Comparison of ENCODE assay signal across 26 cellular contexts in genomic region chr1:25427696-25428095, GRCh38. TPM values are rescaled to one million over a fixed set of nuclear protein-coding genes. Genes with fewer than 3 reads are reported as not detected.
"Had no signal": no experiment of that assay in that cellular context is flagged by ENCODE, and none has a peak within 500 bp of the region (broad histone marks: within the 10 kb centered on the region; RNA-seq: fewer than 3 reads in every experiment).

No MANE protein-coding gene starts in this region.

- H3K4me3 Mint-ChIP-seq: activated B cell treated with CpG ODN at 0.5 μM for 24 hours; activated CD4-positive, alpha-beta T cell treated with anti-CD3 and anti-CD28 coated beads for 36 hours; activated naive CD4-positive, alpha-beta T cell treated with anti-CD3 and anti-CD28 coated beads for 36 hours; endodermal cell; mesothelial cell of epicardium; stimulated activated naive CD8-positive, alpha-beta T cell treated with anti-CD3 and anti-CD28 coated beads, Interleukin-15, Interleukin-2, amounts not matched to agents 100 ng/mL and 50 ng/mL, for 24 hours; T-helper 1 cell treated with Interleukin-12 subunit alpha and Interleukin-12 subunit beta and Interleukin-4 antibody, amounts not matched to agents 30 μg/mL and 1 μg/mL, for 36 hours had no signal

- DNase-seq: activated B cell treated with CpG ODN at 0.5 μM for 24 hours; activated CD4-positive, alpha-beta T cell treated with anti-CD3 and anti-CD28 coated beads for 36 hours; activated CD4-positive, alpha-beta T cell treated with anti-CD3 and anti-CD28 coated beads, Interleukin-2, amount 50 U/mL, for 4 hours; activated naive CD4-positive, alpha-beta T cell treated with anti-CD3 and anti-CD28 coated beads for 36 hours; activated T-cell treated with anti-CD3 and anti-CD28 coated beads, Interleukin-2, amount 50 U/mL, for 48 hours; colonic mucosa; endodermal cell; foreskin melanocyte; glutamatergic neuron; immature natural killer cell; left ventricle myocardium inferior; naive thymus-derived CD8-positive, alpha-beta T cell; ovary; right cardiac atrium; stimulated activated CD4-positive, alpha-beta T cell treated with anti-CD3 and anti-CD28 coated beads, Interleukin-12 subunit alpha, Interleukin-12 subunit beta, amount 100 ng/mL, for 4 hours; stimulated activated CD4-positive, alpha-beta T cell treated with anti-CD3 and anti-CD28 coated beads, Interleukin-4, amount 100 ng/mL, for 4 hours; substantia nigra; T1000; tibial artery had no signal

- H3K27me3 Mint-ChIP-seq: activated B cell treated with CpG ODN at 0.5 μM for 24 hours; activated CD4-positive, alpha-beta T cell treated with anti-CD3 and anti-CD28 coated beads for 36 hours; stimulated activated naive CD8-positive, alpha-beta T cell treated with anti-CD3 and anti-CD28 coated beads, Interleukin-15, Interleukin-2, amounts not matched to agents 100 ng/mL and 50 ng/mL, for 24 hours had no signal

- H3K4me2 ChIP-seq: hepatocyte had no signal

- H3K9me3 ChIP-seq: breast epithelium, colonic mucosa, left ventricle myocardium inferior, neutrophil, ovary, tibial artery had no signal

- H3K36me3 Mint-ChIP-seq: immature natural killer cell; mesothelial cell of epicardium; naive thymus-derived CD8-positive, alpha-beta T cell had no signal

- H3K27ac Mint-ChIP-seq: activated B cell treated with CpG ODN at 0.5 μM for 24 hours; activated CD4-positive, alpha-beta T cell treated with anti-CD3 and anti-CD28 coated beads for 36 hours; activated naive CD4-positive, alpha-beta T cell treated with anti-CD3 and anti-CD28 coated beads for 36 hours; endodermal cell; mesothelial cell of epicardium; stimulated activated naive CD8-positive, alpha-beta T cell treated with anti-CD3 and anti-CD28 coated beads, Interleukin-15, Interleukin-2, amounts not matched to agents 100 ng/mL and 50 ng/mL, for 24 hours; T-helper 1 cell treated with Interleukin-12 subunit alpha and Interleukin-12 subunit beta and Interleukin-4 antibody, amounts not matched to agents 30 μg/mL and 1 μg/mL, for 36 hours had no signal

- ATAC-seq: activated CD4-positive, alpha-beta T cell treated with anti-CD3 and anti-CD28 coated beads for 36 hours; naive thymus-derived CD8-positive, alpha-beta T cell; right cardiac atrium had no signal

- H3K4me3 ChIP-seq: breast epithelium, colonic mucosa, hepatocyte, left ventricle myocardium inferior, ovary, tibial artery had no signal

- H2AFZ ChIP-seq: hepatocyte had no signal

- H3K27ac ChIP-seq: breast epithelium, colonic mucosa, hepatocyte, left ventricle myocardium inferior, neutrophil, ovary, tibial artery had no signal

- H3K4me1 ChIP-seq: breast epithelium, colonic mucosa had no signal

- H3K9me3 Mint-ChIP-seq: activated B cell treated with CpG ODN at 0.5 μM for 24 hours; activated naive CD4-positive, alpha-beta T cell treated with anti-CD3 and anti-CD28 coated beads for 36 hours; central memory CD8-positive, alpha-beta T cell; endodermal cell; immature natural killer cell; mesothelial cell of epicardium; naive thymus-derived CD8-positive, alpha-beta T cell; stimulated activated naive CD8-positive, alpha-beta T cell treated with anti-CD3 and anti-CD28 coated beads, Interleukin-15, Interleukin-2, amounts not matched to agents 100 ng/mL and 50 ng/mL, for 24 hours; T-helper 1 cell treated with Interleukin-12 subunit alpha and Interleukin-12 subunit beta and Interleukin-4 antibody, amounts not matched to agents 30 μg/mL and 1 μg/mL, for 36 hours had no signal

- H3K36me3 ChIP-seq: breast epithelium, colonic mucosa, left ventricle myocardium inferior, ovary, tibial artery had no signal

- H3K27me3 ChIP-seq: breast epithelium, colonic mucosa, hepatocyte, neutrophil, ovary, tibial artery had no signal

RNA-seq across cellular contexts. Expression of gene RHCE, which starts 7.1 kb away (rescaled TPM):
- total RNA-seq: activated B cell treated with CpG ODN at 0.5 μM for 24 hours had no signal
- polyA plus RNA-seq: immature natural killer cell had no signal
